Comparison of ENCODE assay signal across 21 cellular contexts in genomic region chr20:44658810-44659209, GRCh38. TPM values are rescaled to one million over a fixed set of nuclear protein-coding genes. Genes with fewer than 3 reads are reported as not detected.
DNase-seq lines count a peak whose midpoint lies in the region; ATAC-seq, FAIRE-seq and TF ChIP-seq lines count a peak whose summit lies in the region.
"Had no signal": no experiment of that assay in that cellular context is flagged by ENCODE, and none has a peak within 500 bp of the region (broad histone marks: within the 10 kb centered on the region; RNA-seq: fewer than 3 reads in every experiment).

No MANE protein-coding gene starts in this region.

- no peak overlapping the region for H3K27ac ChIP-seq in naive thymus-derived CD4-positive, alpha-beta T cell (ENCODE audit: low read depth, low read length)
- no peak overlapping the region for H3K27ac ChIP-seq in A673 (ENCODE audit: low read depth, low read length, poor library complexity, severe bottlenecking)
- H3K27ac ChIP-seq: A549 had no signal

- POLR2A ChIA-PET in naive thymus-derived CD4-positive, alpha-beta T cell (lab: Charles Lee) = no interaction called here
- POLR2A ChIA-PET in A673 (lab: Charles Lee; ENCODE audit: low non-redundant PET) = no interaction called here

- no peaks in the 10 kb centered on the region for H3K27me3 ChIP-seq in naive thymus-derived CD4-positive, alpha-beta T cell (ENCODE audit: control insufficient read depth in 2 of 2, insufficient read depth in 2 of 2, low read length in 2 of 2)
- no peaks in the 10 kb centered on the region for H3K27me3 ChIP-seq in A673 (replicated peaks; ENCODE audit: insufficient read depth, low read depth, low read length, poor library complexity)

- BruUV-seq in A673 (replicated peaks; lab: Mats Ljungman, UMichigan) = no TSS peak

- no peak for TF ChIP-seq CTCF in A673 (conservative IDR thresholded peaks at IDR 0.05; ENCODE audit: low read depth, low read length)

- H3K4me1 Mint-ChIP-seq in activated naive CD8-positive, alpha-beta T cell (ENCODE audit: low read depth) = peaks cover 9% of the 10 kb centered on the region
- H3K4me1 Mint-ChIP-seq in activated naive CD8-positive, alpha-beta T cell treated with anti-CD3 and anti-CD28 coated beads, Interleukin-2, amount 50 U/mL, for 24 hours = peaks cover 2% of the 10 kb centered on the region
- H3K4me1 Mint-ChIP-seq in naive thymus-derived CD4-positive, alpha-beta T cell = peaks cover 0 to 12% (median 0%) of the 10 kb centered on the region in 7 donors

- H3K27me3 Mint-ChIP-seq in activated naive CD8-positive, alpha-beta T cell = no peaks in the 10 kb centered on the region
- H3K27me3 Mint-ChIP-seq in activated naive CD8-positive, alpha-beta T cell treated with anti-CD3 and anti-CD28 coated beads, Interleukin-2, amount 50 U/mL, for 24 hours = no peaks in the 10 kb centered on the region
- H3K27me3 Mint-ChIP-seq in naive thymus-derived CD4-positive, alpha-beta T cell = no peaks in the 10 kb centered on the region
- H3K27me3 Mint-ChIP-seq: CD8-positive, alpha-beta memory T cell had no signal

- H3K4me3 ChIP-seq in naive thymus-derived CD4-positive, alpha-beta T cell (ENCODE audit: low read length) = no peak overlapping the region
- no peak overlapping the region for H3K4me3 ChIP-seq in A673 (ENCODE audit: low read depth, low read length, poor library complexity, severe bottlenecking)
- H3K4me3 ChIP-seq: A549, GM12878, GM23338 had no signal

- H3K4me1 ChIP-seq in naive thymus-derived CD4-positive, alpha-beta T cell (ENCODE audit: control insufficient read depth in 2 of 2, insufficient read depth in 2 of 2, low read length in 2 of 2) = no peaks in the 10 kb centered on the region
- H3K4me1 ChIP-seq in A673 (ENCODE audit: insufficient read depth, low read length, poor library complexity, severe bottlenecking) = no peaks in the 10 kb centered on the region
- H3K4me1 ChIP-seq: A549 had no signal

- peak overlapping the region; percentile 34 for H3K27ac Mint-ChIP-seq in activated naive CD8-positive, alpha-beta T cell
- H3K27ac Mint-ChIP-seq in activated naive CD8-positive, alpha-beta T cell treated with anti-CD3 and anti-CD28 coated beads, Interleukin-2, amount 50 U/mL, for 24 hours = no peak overlapping the region
- H3K27ac Mint-ChIP-seq in naive thymus-derived CD4-positive, alpha-beta T cell = peak overlapping the region in 5 of 9 donors; percentile 36 to 83 (median 66)
- H3K27ac Mint-ChIP-seq: GM23338, H9, HFFc6 had no signal

- intact Hi-C loops in naive thymus-derived CD4-positive, alpha-beta T cell (cut with micrococcal nuclease) = no loop called here
- intact Hi-C loops in A673 (cut with micrococcal nuclease; ENCODE audit: unreplicated experiment) = no loop called here

- no peak overlapping the region for H3K4me3 Mint-ChIP-seq in activated naive CD8-positive, alpha-beta T cell
- no peak overlapping the region for H3K4me3 Mint-ChIP-seq in activated naive CD8-positive, alpha-beta T cell treated with anti-CD3 and anti-CD28 coated beads, Interleukin-2, amount 50 U/mL, for 24 hours
- H3K4me3 Mint-ChIP-seq in naive thymus-derived CD4-positive, alpha-beta T cell = no peak overlapping the region
- H3K4me3 Mint-ChIP-seq: CD8-positive, alpha-beta memory T cell; GM23338; H9; HFFc6 had no signal

- no peaks in the 10 kb centered on the region for H3K9me3 ChIP-seq in naive thymus-derived CD4-positive, alpha-beta T cell (ENCODE audit: control insufficient read depth in 2 of 3, low read length in 3 of 3)
- H3K9me3 ChIP-seq in A673 (ENCODE audit: low read depth, low read length, poor library complexity, severe bottlenecking) = no peaks in the 10 kb centered on the region
- H3K9me3 ChIP-seq: A549 had no signal

- FAIRE-seq in HTR-8/SVneo (lab: Jason Lieb, UNC) (peak; percentile 78), GM19239 (lab: Jason Lieb, UNC) (no peak)
- FAIRE-seq: A549, D721Med, GM12878 had no signal

- no peaks in the 10 kb centered on the region for H3K9me3 Mint-ChIP-seq in activated naive CD8-positive, alpha-beta T cell (ENCODE audit: low read depth)
- no peaks in the 10 kb centered on the region for H3K9me3 Mint-ChIP-seq in activated naive CD8-positive, alpha-beta T cell treated with anti-CD3 and anti-CD28 coated beads, Interleukin-2, amount 50 U/mL, for 24 hours
- peaks cover 0 to 1% (median 0%) of the 10 kb centered on the region in 11 donors for H3K9me3 Mint-ChIP-seq in naive thymus-derived CD4-positive, alpha-beta T cell
- H3K9me3 Mint-ChIP-seq: CD8-positive, alpha-beta memory T cell had no signal

- CTCF ChIA-PET in naive thymus-derived CD4-positive, alpha-beta T cell (lab: Charles Lee) = no interaction called here
- CTCF ChIA-PET in A673 (lab: Charles Lee) = no interaction called here

- no peak for DNase-seq in activated naive CD8-positive, alpha-beta T cell treated with anti-CD3 and anti-CD28 coated beads, Interleukin-2, amount 50 U/mL, for 24 hours
- DNase-seq in HTR-8/SVneo (ENCODE audit: insufficient read length, low spot score) (no peak), A673 (ENCODE audit: low spot score) (no peak), GM19239 (ENCODE audit: insufficient read length, low spot score) (no peak)
- no peak for DNase-seq in naive thymus-derived CD4-positive, alpha-beta T cell
- DNase-seq in NK-92 treated with Interleukin-12 subunit alpha and Interleukin-12 subunit beta, amount 100 ng/mL, for 24 hours (lab: John Stamatoyannopoulos, UW) = no peak
- DNase-seq: 8988T; C1 segment of cervical spinal cord; CD8-positive, alpha-beta memory T cell; DMS 273 treated with DMSO at 0.1 percent for 48 hours; DMS79; EL; GDM1; H9; HFFc6 had no signal

- H3K36me3 ChIP-seq in naive thymus-derived CD4-positive, alpha-beta T cell (ENCODE audit: control insufficient read depth in 2 of 3, insufficient read depth in 3 of 3, low read length in 3 of 3) = peaks cover 0 to 34% (median 8%) of the 10 kb centered on the region in 3 experiments
- no peaks in the 10 kb centered on the region for H3K36me3 ChIP-seq in A673 (ENCODE audit: insufficient read depth, low read length, poor library complexity, severe bottlenecking)

- no peaks in the 10 kb centered on the region for H3K36me3 Mint-ChIP-seq in activated naive CD8-positive, alpha-beta T cell
- H3K36me3 Mint-ChIP-seq in activated naive CD8-positive, alpha-beta T cell treated with anti-CD3 and anti-CD28 coated beads, Interleukin-2, amount 50 U/mL, for 24 hours (ENCODE audit: low read depth) = peaks cover 4% of the 10 kb centered on the region
- peaks cover 0 to 61% (median 27%) of the 10 kb centered on the region in 5 donors for H3K36me3 Mint-ChIP-seq in naive thymus-derived CD4-positive, alpha-beta T cell

- ATAC-seq in activated naive CD8-positive, alpha-beta T cell treated with anti-CD3 and anti-CD28 coated beads, Interleukin-2, amount 50 U/mL, for 24 hours = no peak
- ATAC-seq in naive thymus-derived CD4-positive, alpha-beta T cell = no peak
- ATAC-seq: A549, GM12878, GM23338, HCT116 had no signal

RNA-seq across cellular contexts. Expression of gene ADA, which starts 7.3 kb away (rescaled TPM):
- 100 to 1,000 TPM in 1 of 5 experiments, 10 to 100 TPM in 4; 26.1 to 103 (median 28.2) TPM for total RNA-seq in naive thymus-derived CD4-positive, alpha-beta T cell
- polyA plus RNA-seq in naive thymus-derived CD4-positive, alpha-beta T cell = 10 to 100 TPM; 40.8 to 41.1 TPM
- 19.3 and 27.2 TPM in 2 replicates for total RNA-seq in A673 (2021)

RNA-seq across cellular contexts. Expression of gene CCN5, which starts 56.4 kb away (rescaled TPM):
- not detected for total RNA-seq in naive thymus-derived CD4-positive, alpha-beta T cell
- not detected for polyA plus RNA-seq in naive thymus-derived CD4-positive, alpha-beta T cell
- total RNA-seq in A673 (2021) = not detected in 2 replicates
- total RNA-seq: CD8-positive, alpha-beta memory T cell; GM23338; H9 had no signal
- polyA plus RNA-seq: CD8-positive, alpha-beta memory T cell; GM23338 had no signal
